1 cellular context compared by ENCODE assay signal in genomic region chr13:98546402-98546801, GRCh38.
TF ChIP-seq lines count a peak whose summit lies in the region.

No MANE protein-coding gene starts in this region.

TF ChIP-seq in GM23338, 12 proteins besides CTCF, POLR2A, EP300 and RAD21 (continued from another document):
- TF ChIP-seq, protein P1, sequence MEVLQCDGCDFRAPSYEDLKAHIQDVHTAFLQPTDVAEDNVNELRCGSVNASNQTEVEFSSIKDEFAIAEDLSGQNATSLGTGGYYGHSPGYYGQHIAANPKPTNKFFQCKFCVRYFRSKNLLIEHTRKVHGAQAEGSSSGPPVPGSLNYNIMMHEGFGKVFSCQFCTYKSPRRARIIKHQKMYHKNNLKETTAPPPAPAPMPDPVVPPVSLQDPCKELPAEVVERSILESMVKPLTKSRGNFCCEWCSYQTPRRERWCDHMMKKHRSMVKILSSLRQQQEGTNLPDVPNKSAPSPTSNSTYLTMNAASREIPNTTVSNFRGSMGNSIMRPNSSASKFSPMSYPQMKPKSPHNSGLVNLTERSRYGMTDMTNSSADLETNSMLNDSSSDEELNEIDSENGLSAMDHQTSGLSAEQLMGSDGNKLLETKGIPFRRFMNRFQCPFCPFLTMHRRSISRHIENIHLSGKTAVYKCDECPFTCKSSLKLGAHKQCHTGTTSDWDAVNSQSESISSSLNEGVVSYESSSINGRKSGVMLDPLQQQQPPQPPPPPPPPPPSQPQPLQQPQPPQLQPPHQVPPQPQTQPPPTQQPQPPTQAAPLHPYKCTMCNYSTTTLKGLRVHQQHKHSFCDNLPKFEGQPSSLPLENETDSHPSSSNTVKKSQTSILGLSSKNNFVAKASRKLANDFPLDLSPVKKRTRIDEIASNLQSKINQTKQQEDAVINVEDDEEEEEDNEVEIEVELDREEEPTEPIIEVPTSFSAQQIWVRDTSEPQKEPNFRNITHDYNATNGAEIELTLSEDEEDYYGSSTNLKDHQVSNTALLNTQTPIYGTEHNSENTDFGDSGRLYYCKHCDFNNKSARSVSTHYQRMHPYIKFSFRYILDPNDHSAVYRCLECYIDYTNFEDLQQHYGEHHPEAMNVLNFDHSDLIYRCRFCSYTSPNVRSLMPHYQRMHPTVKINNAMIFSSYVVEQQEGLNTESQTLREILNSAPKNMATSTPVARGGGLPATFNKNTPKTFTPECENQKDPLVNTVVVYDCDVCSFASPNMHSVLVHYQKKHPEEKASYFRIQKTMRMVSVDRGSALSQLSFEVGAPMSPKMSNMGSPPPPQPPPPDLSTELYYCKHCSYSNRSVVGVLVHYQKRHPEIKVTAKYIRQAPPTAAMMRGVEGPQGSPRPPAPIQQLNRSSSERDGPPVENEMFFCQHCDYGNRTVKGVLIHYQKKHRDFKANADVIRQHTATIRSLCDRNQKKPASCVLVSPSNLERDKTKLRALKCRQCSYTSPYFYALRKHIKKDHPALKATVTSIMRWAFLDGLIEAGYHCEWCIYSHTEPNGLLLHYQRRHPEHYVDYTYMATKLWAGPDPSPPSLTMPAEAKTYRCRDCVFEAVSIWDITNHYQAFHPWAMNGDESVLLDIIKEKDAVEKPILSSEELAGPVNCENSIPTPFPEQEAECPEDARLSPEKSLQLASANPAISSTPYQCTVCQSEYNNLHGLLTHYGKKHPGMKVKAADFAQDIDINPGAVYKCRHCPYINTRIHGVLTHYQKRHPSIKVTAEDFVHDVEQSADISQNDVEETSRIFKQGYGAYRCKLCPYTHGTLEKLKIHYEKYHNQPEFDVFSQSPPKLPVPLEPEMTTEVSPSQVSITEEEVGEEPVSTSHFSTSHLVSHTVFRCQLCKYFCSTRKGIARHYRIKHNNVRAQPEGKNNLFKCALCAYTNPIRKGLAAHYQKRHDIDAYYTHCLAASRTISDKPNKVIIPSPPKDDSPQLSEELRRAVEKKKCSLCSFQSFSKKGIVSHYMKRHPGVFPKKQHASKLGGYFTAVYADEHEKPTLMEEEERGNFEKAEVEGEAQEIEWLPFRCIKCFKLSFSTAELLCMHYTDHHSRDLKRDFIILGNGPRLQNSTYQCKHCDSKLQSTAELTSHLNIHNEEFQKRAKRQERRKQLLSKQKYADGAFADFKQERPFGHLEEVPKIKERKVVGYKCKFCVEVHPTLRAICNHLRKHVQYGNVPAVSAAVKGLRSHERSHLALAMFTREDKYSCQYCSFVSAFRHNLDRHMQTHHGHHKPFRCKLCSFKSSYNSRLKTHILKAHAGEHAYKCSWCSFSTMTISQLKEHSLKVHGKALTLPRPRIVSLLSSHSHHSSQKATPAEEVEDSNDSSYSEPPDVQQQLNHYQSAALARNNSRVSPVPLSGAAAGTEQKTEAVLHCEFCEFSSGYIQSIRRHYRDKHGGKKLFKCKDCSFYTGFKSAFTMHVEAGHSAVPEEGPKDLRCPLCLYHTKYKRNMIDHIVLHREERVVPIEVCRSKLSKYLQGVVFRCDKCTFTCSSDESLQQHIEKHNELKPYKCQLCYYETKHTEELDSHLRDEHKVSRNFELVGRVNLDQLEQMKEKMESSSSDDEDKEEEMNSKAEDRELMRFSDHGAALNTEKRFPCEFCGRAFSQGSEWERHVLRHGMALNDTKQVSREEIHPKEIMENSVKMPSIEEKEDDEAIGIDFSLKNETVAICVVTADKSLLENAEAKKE (CRISPR knock-in tag; IDR thresholded peaks at IDR 0.05) = no peak
- TF ChIP-seq CREB1 (CRISPR knock-in tag; IDR thresholded peaks at IDR 0.05; ENCODE audit: low read depth) (no peak), POLR2AphosphoS5 (IDR thresholded peaks at IDR 0.05; ENCODE audit: low read depth) (no peak), ZNF114 (CRISPR knock-in tag; IDR thresholded peaks at IDR 0.05) (no peak), EZH2phosphoT487 (IDR thresholded peaks at IDR 0.05; ENCODE audit: unreplicated experiment) (no peak), EZH2 (IDR thresholded peaks at IDR 0.05; ENCODE audit: low read depth, unreplicated experiment) (no peak), JUNB (IDR thresholded peaks at IDR 0.05; ENCODE audit: unreplicated experiment) (no peak), STAT1 (IDR thresholded peaks at IDR 0.05; ENCODE audit: unreplicated experiment) (no peak)
- TF ChIP-seq, protein P2, sequence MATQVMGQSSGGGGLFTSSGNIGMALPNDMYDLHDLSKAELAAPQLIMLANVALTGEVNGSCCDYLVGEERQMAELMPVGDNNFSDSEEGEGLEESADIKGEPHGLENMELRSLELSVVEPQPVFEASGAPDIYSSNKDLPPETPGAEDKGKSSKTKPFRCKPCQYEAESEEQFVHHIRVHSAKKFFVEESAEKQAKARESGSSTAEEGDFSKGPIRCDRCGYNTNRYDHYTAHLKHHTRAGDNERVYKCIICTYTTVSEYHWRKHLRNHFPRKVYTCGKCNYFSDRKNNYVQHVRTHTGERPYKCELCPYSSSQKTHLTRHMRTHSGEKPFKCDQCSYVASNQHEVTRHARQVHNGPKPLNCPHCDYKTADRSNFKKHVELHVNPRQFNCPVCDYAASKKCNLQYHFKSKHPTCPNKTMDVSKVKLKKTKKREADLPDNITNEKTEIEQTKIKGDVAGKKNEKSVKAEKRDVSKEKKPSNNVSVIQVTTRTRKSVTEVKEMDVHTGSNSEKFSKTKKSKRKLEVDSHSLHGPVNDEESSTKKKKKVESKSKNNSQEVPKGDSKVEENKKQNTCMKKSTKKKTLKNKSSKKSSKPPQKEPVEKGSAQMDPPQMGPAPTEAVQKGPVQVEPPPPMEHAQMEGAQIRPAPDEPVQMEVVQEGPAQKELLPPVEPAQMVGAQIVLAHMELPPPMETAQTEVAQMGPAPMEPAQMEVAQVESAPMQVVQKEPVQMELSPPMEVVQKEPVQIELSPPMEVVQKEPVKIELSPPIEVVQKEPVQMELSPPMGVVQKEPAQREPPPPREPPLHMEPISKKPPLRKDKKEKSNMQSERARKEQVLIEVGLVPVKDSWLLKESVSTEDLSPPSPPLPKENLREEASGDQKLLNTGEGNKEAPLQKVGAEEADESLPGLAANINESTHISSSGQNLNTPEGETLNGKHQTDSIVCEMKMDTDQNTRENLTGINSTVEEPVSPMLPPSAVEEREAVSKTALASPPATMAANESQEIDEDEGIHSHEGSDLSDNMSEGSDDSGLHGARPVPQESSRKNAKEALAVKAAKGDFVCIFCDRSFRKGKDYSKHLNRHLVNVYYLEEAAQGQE (IDR thresholded peaks at IDR 0.05; ENCODE audit: unreplicated experiment) = no peak
- TF ChIP-seq, protein P3, sequence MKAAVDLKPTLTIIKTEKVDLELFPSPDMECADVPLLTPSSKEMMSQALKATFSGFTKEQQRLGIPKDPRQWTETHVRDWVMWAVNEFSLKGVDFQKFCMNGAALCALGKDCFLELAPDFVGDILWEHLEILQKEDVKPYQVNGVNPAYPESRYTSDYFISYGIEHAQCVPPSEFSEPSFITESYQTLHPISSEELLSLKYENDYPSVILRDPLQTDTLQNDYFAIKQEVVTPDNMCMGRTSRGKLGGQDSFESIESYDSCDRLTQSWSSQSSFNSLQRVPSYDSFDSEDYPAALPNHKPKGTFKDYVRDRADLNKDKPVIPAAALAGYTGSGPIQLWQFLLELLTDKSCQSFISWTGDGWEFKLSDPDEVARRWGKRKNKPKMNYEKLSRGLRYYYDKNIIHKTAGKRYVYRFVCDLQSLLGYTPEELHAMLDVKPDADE (IDR thresholded peaks at IDR 0.05) = no peak
